Comparison of ENCODE assay signal across 23 cellular contexts in genomic region chr9:114248274-114248673, GRCh38.
"Had no signal": no experiment of that assay in that cellular context is flagged by ENCODE, and none has a peak within 500 bp of the region (broad histone marks: within the 10 kb centered on the region; RNA-seq: fewer than 3 reads in every experiment).

No MANE protein-coding gene starts in this region.

- H3K9me3 Mint-ChIP-seq: effector memory CD8-positive, alpha-beta T cell; natural killer cell treated with Interleukin-12 subunit alpha and Interleukin-12 subunit beta and Interleukin-15 and Interleukin-18, amount 100 ng/mL, for 72 hours; T-helper 1 cell treated with Interleukin-12 subunit alpha and Interleukin-12 subunit beta and Interleukin-4 antibody, amounts not matched to agents 30 μg/mL and 1 μg/mL, for 36 hours had no signal

- H3K27me3 Mint-ChIP-seq: activated naive CD8-positive, alpha-beta T cell; natural killer cell treated with Interleukin-12 subunit alpha and Interleukin-12 subunit beta and Interleukin-15 and Interleukin-18, amount 100 ng/mL, for 72 hours; progenitor cell of endocrine pancreas had no signal

- H3K4me3 ChIP-seq: cardiac muscle cell, left lung, lower lobe of right lung, thoracic aorta, upper lobe of left lung had no signal

- H3K27ac ChIP-seq: cardiac muscle cell, left lung, lower lobe of right lung, neutrophil, thoracic aorta, upper lobe of left lung, VCaP had no signal

- DNase-seq: activated CD4-positive, alpha-beta T cell treated with anti-CD3 and anti-CD28 coated beads for 4 hours; activated CD4-positive, alpha-beta T cell treated with anti-CD3 and anti-CD28 coated beads, Interleukin-2, amount 50 U/mL, for 4 hours; activated effector memory CD4-positive, alpha-beta T cell treated with Interleukin-2 at 50 U/mL for 16 hours; activated naive CD4-positive, alpha-beta T cell treated with Interleukin-2 at 50 U/mL for 16 hours; activated T-cell treated with anti-CD3 and anti-CD28 coated beads for 4 hours; cortex of kidney; effector memory CD8-positive, alpha-beta T cell; lower lobe of right lung; mesenchymal stem cell; retina; stimulated activated naive CD8-positive, alpha-beta T cell treated with anti-CD3 and anti-CD28 coated beads, Interleukin-15, Interleukin-2, amounts not matched to agents 100 U/mL and 50 U/mL, for 24 hours; SW 1271; T-helper 9 cell; upper lobe of left lung had no signal

- H3K4me3 Mint-ChIP-seq: activated naive CD8-positive, alpha-beta T cell; effector memory CD8-positive, alpha-beta T cell; natural killer cell treated with Interleukin-12 subunit alpha and Interleukin-12 subunit beta and Interleukin-15 and Interleukin-18, amount 100 ng/mL, for 72 hours; T-helper 1 cell treated with Interleukin-12 subunit alpha and Interleukin-12 subunit beta and Interleukin-4 antibody, amounts not matched to agents 30 μg/mL and 1 μg/mL, for 36 hours had no signal

- H3K27me3 ChIP-seq: cardiac muscle cell, left lung, neutrophil, upper lobe of left lung had no signal

- H3K9me3 ChIP-seq: left lung, lower lobe of right lung, neutrophil, thoracic aorta, upper lobe of left lung had no signal

- H3K27ac Mint-ChIP-seq: activated naive CD8-positive, alpha-beta T cell; effector memory CD8-positive, alpha-beta T cell; natural killer cell treated with Interleukin-12 subunit alpha and Interleukin-12 subunit beta and Interleukin-15 and Interleukin-18, amount 100 ng/mL, for 72 hours; T-helper 1 cell treated with Interleukin-12 subunit alpha and Interleukin-12 subunit beta and Interleukin-4 antibody, amounts not matched to agents 30 μg/mL and 1 μg/mL, for 36 hours had no signal

- H3K36me3 Mint-ChIP-seq: activated naive CD8-positive, alpha-beta T cell; natural killer cell treated with Interleukin-12 subunit alpha and Interleukin-12 subunit beta and Interleukin-15 and Interleukin-18, amount 100 ng/mL, for 72 hours had no signal

- H3K36me3 ChIP-seq: cardiac muscle cell, left lung, lower lobe of right lung, neutrophil, upper lobe of left lung had no signal
